ENCODE assay signal across 2 cellular contexts in the genomic region with DNA sequence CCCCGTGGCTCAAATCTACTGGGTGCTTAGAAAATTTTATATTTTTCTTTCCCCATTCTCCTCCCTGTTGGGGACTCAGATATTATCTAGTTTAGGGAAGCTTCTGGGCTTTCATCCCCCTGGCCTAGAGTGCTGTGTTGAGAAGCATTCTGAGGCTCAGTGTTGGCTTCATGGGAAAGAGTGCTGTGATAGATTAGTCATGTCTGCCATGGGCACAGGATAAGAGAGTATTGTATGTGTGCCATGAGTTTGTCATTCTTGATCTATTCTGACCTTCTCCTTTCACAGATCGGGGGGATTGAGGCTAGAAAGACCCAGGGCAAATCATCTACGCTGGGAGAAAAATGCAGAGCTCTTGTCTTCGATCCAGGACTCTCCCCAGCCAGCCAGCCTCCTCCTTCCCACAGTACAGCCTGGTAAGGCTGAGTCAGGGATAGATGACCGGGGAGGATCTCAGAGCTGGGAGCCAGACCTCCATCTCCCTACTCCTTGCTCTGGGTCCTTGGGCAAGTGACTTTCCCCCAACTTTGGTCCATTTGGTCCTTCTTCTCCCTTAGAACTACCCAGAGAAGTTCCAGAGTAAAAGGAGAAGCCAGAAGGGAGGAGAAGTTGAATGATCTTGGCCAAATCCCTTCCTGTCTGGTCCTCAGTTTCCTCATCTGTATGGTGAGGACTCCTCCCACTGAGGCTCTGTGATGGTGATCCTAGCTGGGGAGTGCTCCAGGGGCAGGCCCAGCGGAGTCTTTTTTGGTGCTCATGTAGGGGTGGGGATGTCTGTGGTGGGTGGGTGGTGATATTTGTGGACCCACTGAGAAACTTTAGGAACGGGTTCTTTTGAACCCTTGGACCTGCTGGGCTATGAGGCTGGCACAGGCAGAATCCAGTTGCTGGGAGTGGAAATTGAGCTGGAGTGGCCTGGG.
TF ChIP-seq lines count a peak whose summit lies in the region.

No MANE protein-coding gene starts in this region.

TF ChIP-seq in IMR-90, 13 proteins besides CTCF, POLR2A, EP300 and RAD21:
- TF ChIP-seq MAFK (IDR thresholded peaks at IDR 0.05; ENCODE audit: low read depth, low read length) (no peak), SMC3 (IDR thresholded peaks at IDR 0.05; ENCODE audit: low read depth, low read length) (no peak), NFE2L2 (IDR thresholded peaks at IDR 0.05; ENCODE audit: low read depth, low read length) (no peak), CEBPB (IDR thresholded peaks at IDR 0.05; ENCODE audit: low read depth, low read length) (no peak), MXI1 (IDR thresholded peaks at IDR 0.05; ENCODE audit: borderline replicate concordance, low read depth, low read length) (no peak), FOS (IDR thresholded peaks at IDR 0.05; ENCODE audit: low read depth, low read length) (no peak), CHD1 (IDR thresholded peaks at IDR 0.05; ENCODE audit: low read depth, low read length) (no peak), RCOR1 (IDR thresholded peaks at IDR 0.05; ENCODE audit: insufficient replicate concordance, low read length) (no peak), BHLHE40 (IDR thresholded peaks at IDR 0.05; ENCODE audit: low read depth, low read length) (no peak), RFX5 (IDR thresholded peaks at IDR 0.05; ENCODE audit: low read depth, low read length) (no peak), MAZ (IDR thresholded peaks at IDR 0.05; ENCODE audit: borderline replicate concordance, low read depth, low read length) (no peak)
- TF ChIP-seq, protein P1, sequence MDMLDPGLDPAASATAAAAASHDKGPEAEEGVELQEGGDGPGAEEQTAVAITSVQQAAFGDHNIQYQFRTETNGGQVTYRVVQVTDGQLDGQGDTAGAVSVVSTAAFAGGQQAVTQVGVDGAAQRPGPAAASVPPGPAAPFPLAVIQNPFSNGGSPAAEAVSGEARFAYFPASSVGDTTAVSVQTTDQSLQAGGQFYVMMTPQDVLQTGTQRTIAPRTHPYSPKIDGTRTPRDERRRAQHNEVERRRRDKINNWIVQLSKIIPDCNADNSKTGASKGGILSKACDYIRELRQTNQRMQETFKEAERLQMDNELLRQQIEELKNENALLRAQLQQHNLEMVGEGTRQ (IDR thresholded peaks at IDR 0.05; ENCODE audit: low read depth, low read length) = no peak
- TF ChIP-seq, protein P2, sequence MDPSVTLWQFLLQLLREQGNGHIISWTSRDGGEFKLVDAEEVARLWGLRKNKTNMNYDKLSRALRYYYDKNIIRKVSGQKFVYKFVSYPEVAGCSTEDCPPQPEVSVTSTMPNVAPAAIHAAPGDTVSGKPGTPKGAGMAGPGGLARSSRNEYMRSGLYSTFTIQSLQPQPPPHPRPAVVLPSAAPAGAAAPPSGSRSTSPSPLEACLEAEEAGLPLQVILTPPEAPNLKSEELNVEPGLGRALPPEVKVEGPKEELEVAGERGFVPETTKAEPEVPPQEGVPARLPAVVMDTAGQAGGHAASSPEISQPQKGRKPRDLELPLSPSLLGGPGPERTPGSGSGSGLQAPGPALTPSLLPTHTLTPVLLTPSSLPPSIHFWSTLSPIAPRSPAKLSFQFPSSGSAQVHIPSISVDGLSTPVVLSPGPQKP (IDR thresholded peaks at IDR 0.05; ENCODE audit: borderline replicate concordance, low read depth, low read length) = no peak

TF ChIP-seq in K562, 482 proteins besides CTCF, POLR2A, EP300 and RAD21:
- TF ChIP-seq XRCC5 (IDR thresholded peaks at IDR 0.05; ENCODE audit: low read depth, low read length) = no peak
- TF ChIP-seq NCOA6 (IDR thresholded peaks at IDR 0.05) = no peak
- no peak for TF ChIP-seq GABPB1 (CRISPR knock-in tag; IDR thresholded peaks at IDR 0.05)
- TF ChIP-seq TEAD1 (CRISPR knock-in tag; IDR thresholded peaks at IDR 0.05) = no peak
- TF ChIP-seq, protein P3, sequence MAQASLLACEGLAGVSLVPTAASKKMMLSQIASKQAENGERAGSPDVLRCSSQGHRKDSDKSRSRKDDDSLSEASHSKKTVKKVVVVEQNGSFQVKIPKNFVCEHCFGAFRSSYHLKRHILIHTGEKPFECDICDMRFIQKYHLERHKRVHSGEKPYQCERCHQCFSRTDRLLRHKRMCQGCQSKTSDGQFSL (CRISPR knock-in tag; IDR thresholded peaks at IDR 0.05) = no peak
- TF ChIP-seq, protein P3 (tag; IDR thresholded peaks at IDR 0.05) = no peak
- no peak for TF ChIP-seq ZFP36 (IDR thresholded peaks at IDR 0.05; ENCODE audit: low read depth, low read length, partially characterized antibody)
- no peak for TF ChIP-seq POLR2B (IDR thresholded peaks at IDR 0.05; ENCODE audit: low read depth, partially characterized antibody)
- TF ChIP-seq, protein P4, sequence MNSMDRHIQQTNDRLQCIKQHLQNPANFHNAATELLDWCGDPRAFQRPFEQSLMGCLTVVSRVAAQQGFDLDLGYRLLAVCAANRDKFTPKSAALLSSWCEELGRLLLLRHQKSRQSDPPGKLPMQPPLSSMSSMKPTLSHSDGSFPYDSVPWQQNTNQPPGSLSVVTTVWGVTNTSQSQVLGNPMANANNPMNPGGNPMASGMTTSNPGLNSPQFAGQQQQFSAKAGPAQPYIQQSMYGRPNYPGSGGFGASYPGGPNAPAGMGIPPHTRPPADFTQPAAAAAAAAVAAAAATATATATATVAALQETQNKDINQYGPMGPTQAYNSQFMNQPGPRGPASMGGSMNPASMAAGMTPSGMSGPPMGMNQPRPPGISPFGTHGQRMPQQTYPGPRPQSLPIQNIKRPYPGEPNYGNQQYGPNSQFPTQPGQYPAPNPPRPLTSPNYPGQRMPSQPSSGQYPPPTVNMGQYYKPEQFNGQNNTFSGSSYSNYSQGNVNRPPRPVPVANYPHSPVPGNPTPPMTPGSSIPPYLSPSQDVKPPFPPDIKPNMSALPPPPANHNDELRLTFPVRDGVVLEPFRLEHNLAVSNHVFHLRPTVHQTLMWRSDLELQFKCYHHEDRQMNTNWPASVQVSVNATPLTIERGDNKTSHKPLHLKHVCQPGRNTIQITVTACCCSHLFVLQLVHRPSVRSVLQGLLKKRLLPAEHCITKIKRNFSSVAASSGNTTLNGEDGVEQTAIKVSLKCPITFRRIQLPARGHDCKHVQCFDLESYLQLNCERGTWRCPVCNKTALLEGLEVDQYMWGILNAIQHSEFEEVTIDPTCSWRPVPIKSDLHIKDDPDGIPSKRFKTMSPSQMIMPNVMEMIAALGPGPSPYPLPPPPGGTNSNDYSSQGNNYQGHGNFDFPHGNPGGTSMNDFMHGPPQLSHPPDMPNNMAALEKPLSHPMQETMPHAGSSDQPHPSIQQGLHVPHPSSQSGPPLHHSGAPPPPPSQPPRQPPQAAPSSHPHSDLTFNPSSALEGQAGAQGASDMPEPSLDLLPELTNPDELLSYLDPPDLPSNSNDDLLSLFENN (IDR thresholded peaks at IDR 0.05; ENCODE audit: low read depth in 2 of 2, low read length in 2 of 2) = 0 out of 4 replicates have a peak, but pooled peaks of 1 of the 2 experiments have one; percentile 38
- peak; percentile 97 for TF ChIP-seq ZBTB17 (CRISPR knock-in tag; IDR thresholded peaks at IDR 0.05)
- TF ChIP-seq ZNF23 (CRISPR knock-in tag; IDR thresholded peaks at IDR 0.05) = peak; percentile 95
- TF ChIP-seq, protein P5, sequence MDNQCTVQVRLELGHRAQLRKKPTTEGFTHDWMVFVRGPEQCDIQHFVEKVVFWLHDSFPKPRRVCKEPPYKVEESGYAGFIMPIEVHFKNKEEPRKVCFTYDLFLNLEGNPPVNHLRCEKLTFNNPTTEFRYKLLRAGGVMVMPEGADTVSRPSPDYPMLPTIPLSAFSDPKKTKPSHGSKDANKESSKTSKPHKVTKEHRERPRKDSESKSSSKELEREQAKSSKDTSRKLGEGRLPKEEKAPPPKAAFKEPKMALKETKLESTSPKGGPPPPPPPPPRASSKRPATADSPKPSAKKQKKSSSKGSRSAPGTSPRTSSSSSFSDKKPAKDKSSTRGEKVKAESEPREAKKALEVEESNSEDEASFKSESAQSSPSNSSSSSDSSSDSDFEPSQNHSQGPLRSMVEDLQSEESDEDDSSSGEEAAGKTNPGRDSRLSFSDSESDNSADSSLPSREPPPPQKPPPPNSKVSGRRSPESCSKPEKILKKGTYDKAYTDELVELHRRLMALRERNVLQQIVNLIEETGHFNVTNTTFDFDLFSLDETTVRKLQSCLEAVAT (IDR thresholded peaks at IDR 0.05) = peak in 1 of 2 experiments; percentile 94; a peak in 2 of 4 replicates
